ENCODE assay signal across 15 cellular contexts in the genomic region with DNA sequence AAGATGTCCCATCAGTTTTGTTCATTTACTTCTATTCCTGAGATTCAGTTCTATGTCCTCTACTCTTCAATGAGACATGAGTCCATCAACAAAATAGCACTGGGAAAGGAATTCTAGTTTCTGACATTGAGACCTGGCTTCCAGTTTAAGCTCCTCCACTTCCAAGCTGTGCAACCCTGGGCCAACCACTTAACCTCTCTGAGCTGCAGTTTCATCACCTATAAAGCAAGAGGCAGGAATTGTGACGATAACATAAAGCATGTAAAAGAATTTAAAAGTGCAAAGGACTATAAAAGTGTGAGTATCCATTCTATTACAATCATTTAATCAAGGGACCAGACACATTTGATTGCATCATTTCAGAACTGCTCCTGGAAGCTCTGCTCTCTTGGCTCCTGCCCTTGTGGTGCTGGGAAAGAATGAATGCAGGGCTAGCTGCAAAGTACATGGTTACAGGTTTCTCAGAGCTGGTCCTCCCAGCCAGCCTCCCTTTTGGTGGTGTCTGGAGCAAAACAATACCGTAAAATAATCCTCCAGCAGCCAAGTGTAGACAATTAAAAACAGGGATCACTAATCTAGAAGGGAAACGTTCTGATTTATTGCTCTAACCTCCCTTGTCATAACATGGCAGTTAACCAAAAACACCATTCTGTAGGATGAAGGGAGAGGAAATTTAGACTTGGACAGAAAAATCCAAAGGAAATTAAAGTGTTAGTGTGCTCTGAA.
DNase-seq lines count a peak whose midpoint lies in the region; ATAC-seq, FAIRE-seq and TF ChIP-seq lines count a peak whose summit lies in the region.
"Had no signal": no experiment of that assay in that cellular context is flagged by ENCODE, and none has a peak within 500 bp of the region (broad histone marks: within the 10 kb centered on the region; RNA-seq: fewer than 3 reads in every experiment).

No MANE protein-coding gene starts in this region.

- DNase-seq in GM23248, result peak; percentile 65
- peak; percentile 59 for DNase-seq in choroid plexus epithelial cell (ENCODE audit: low read depth)
- DNase-seq in HepG2 (ENCODE audit: low spot score), result no peak
- DNase-seq in stomach, result no peak
- DNase-seq in upper lobe of left lung, result no peak
- DNase-seq in endodermal cell, result no peak
- no peak for DNase-seq in activated CD4-positive, alpha-beta T cell treated with anti-CD3 and anti-CD28 coated beads, Interleukin-2, amount 10 ng/mL, durations not matched to agents 24 days and 14 days
- DNase-seq: activated CD4-positive, alpha-beta T cell treated with anti-CD3 and anti-CD28 coated beads for 36 hours; activated naive CD8-positive, alpha-beta T cell treated with anti-CD3 and anti-CD28 coated beads, Interleukin-2, amount 50 U/mL, for 24 hours; activated T-cell treated with anti-CD3 and anti-CD28 coated beads, Interleukin-2, amount 50 U/mL, for 4 hours; CD4-positive, alpha-beta memory T cell; stimulated activated CD4-positive, alpha-beta T cell treated with anti-CD3 and anti-CD28 coated beads, Interleukin-1b, Interleukin-23, amount 100 ng/mL, for 48 hours had no signal

- WGBS in GM23248 (ENCODE audit: low coverage in 1 of 2, low lambda C conversion rate in 2 of 2, missing lambda C conversion rate in 2 of 2), 2 experiments, result 17 to 22% methylated on average over 3 of the region's 3 CpGs
- WGBS in HepG2 (ENCODE audit: low lambda C conversion rate), result 90% methylated on average over 3 of the region's 3 CpGs
- 58 to 75% (median 67%) methylated on average over 3 of the region's 3 CpGs for WGBS in stomach, 5 donors
- WGBS in upper lobe of left lung, 2 donors, result 57 to 70% methylated on average over 3 of the region's 3 CpGs
- 76% methylated on average over 3 of the region's 3 CpGs; no CpG with 5 or more reads in 1 of the 2 experiments for WGBS in endodermal cell (ENCODE audit: insufficient coverage in 1 of 2, insufficient read length in 1 of 2), 2 experiments

- no peak overlapping the region for H3K27ac Mint-ChIP-seq in endodermal cell
- no peak overlapping the region for H3K27ac Mint-ChIP-seq in activated CD4-positive, alpha-beta T cell treated with anti-CD3 and anti-CD28 coated beads, Interleukin-2, amount 10 ng/mL, durations not matched to agents 24 days and 14 days
- H3K27ac Mint-ChIP-seq: activated CD4-positive, alpha-beta T cell treated with anti-CD3 and anti-CD28 coated beads for 36 hours; activated naive CD8-positive, alpha-beta T cell treated with anti-CD3 and anti-CD28 coated beads, Interleukin-2, amount 50 U/mL, for 24 hours; CD4-positive, alpha-beta memory T cell had no signal

- BruUV-seq in HepG2 (replicated peaks; lab: Mats Ljungman, UMichigan), result TSS peak; percentile 40

- H3K27me3 ChIP-seq in GM23248 (replicated peaks; ENCODE audit: insufficient read depth) (no peaks in the 10 kb centered on the region), HepG2 (ENCODE audit: control insufficient read depth in 1 of 2, insufficient read depth in 2 of 2, low read length in 2 of 2) (no peaks in the 10 kb centered on the region), stomach (no peaks in the 10 kb centered on the region), upper lobe of left lung (no peaks in the 10 kb centered on the region), endodermal cell (ENCODE audit: control insufficient read depth, insufficient read depth, low read length, poor library complexity, severe bottlenecking) (no peaks in the 10 kb centered on the region)

- peaks cover 52% of the 10 kb centered on the region for H3F3A ChIP-seq in GM23248 (ENCODE audit: insufficient read depth)

- TF ChIP-seq POLR2A in HepG2 (IDR thresholded peaks at IDR 0.05; ENCODE audit: insufficient read depth in 1 of 2, low read depth in 2 of 2, low read length in 2 of 2) (no peak), stomach (IDR thresholded peaks at IDR 0.05) (no peak), upper lobe of left lung (IDR thresholded peaks at IDR 0.05) (no peak)

- H3K4me2 ChIP-seq in GM23248 (ENCODE audit: unreplicated experiment), result peak overlapping the region; percentile 21
- no peak overlapping the region for H3K4me2 ChIP-seq in HepG2 (ENCODE audit: low read depth, low read length)

- H3K9me3 Mint-ChIP-seq in endodermal cell, result peaks cover 27% of the 10 kb centered on the region
- no peaks in the 10 kb centered on the region for H3K9me3 Mint-ChIP-seq in activated CD4-positive, alpha-beta T cell treated with anti-CD3 and anti-CD28 coated beads, Interleukin-2, amount 10 ng/mL, durations not matched to agents 24 days and 14 days
- H3K9me3 Mint-ChIP-seq: activated naive CD8-positive, alpha-beta T cell treated with anti-CD3 and anti-CD28 coated beads, Interleukin-2, amount 50 U/mL, for 24 hours; activated T-cell treated with anti-CD3 and anti-CD28 coated beads, Interleukin-2, amount 50 U/mL, for 4 hours; CD4-positive, alpha-beta memory T cell had no signal

- H3K9me2 ChIP-seq in GM23248 (ENCODE audit: insufficient read depth), result no peaks in the 10 kb centered on the region

- peaks cover 59% of the 10 kb centered on the region for H3K36me3 Mint-ChIP-seq in endodermal cell (ENCODE audit: low read depth)
- peaks cover 26% of the 10 kb centered on the region for H3K36me3 Mint-ChIP-seq in activated CD4-positive, alpha-beta T cell treated with anti-CD3 and anti-CD28 coated beads, Interleukin-2, amount 10 ng/mL, durations not matched to agents 24 days and 14 days (ENCODE audit: low read depth)

- no peaks in the 10 kb centered on the region; the same call in 1 of the 2 replicates for H3K36me3 ChIP-seq in GM23248 (ENCODE audit: low read depth)
- peaks cover 11 to 27% of the 10 kb centered on the region in 2 experiments; a peak in 4 of 5 replicates for H3K36me3 ChIP-seq in HepG2 (replicated peaks in 1 of 2; ENCODE audit: control insufficient read depth in 1 of 2, insufficient read depth in 2 of 2, low read length in 2 of 2)
- H3K36me3 ChIP-seq in stomach, result peaks cover 10 to 56% (median 48%) of the 10 kb centered on the region in 4 donors
- peaks cover 0 to 25% (median 3%) of the 10 kb centered on the region in 4 donors for H3K36me3 ChIP-seq in upper lobe of left lung
- peaks cover 37% of the 10 kb centered on the region for H3K36me3 ChIP-seq in endodermal cell (ENCODE audit: control insufficient read depth, insufficient read depth, low read length)
- H3K36me3 ChIP-seq: prostate gland had no signal

- H4K20me1 ChIP-seq in GM23248 (ENCODE audit: insufficient read depth), result no peaks in the 10 kb centered on the region
- H4K20me1 ChIP-seq in HepG2 (ENCODE audit: insufficient read depth, low read length), result no peaks in the 10 kb centered on the region

- CTCF ChIA-PET in HepG2 (lab: Yijun Ruan, JAX; ENCODE audit: low intra/inter-chr PET ratio, low total read pairs), result no interaction called here

- H2AFZ ChIP-seq in GM23248, result no peak overlapping the region
- H2AFZ ChIP-seq in HepG2 (ENCODE audit: low read length), result no peak overlapping the region

- no peaks in the 10 kb centered on the region for H3K4me1 Mint-ChIP-seq in endodermal cell
- peaks cover 3% of the 10 kb centered on the region for H3K4me1 Mint-ChIP-seq in activated CD4-positive, alpha-beta T cell treated with anti-CD3 and anti-CD28 coated beads, Interleukin-2, amount 10 ng/mL, durations not matched to agents 24 days and 14 days
- H3K4me1 Mint-ChIP-seq: CD4-positive, alpha-beta memory T cell had no signal

- H3K4me3 ChIP-seq in GM23248 (no peak overlapping the region), choroid plexus epithelial cell (ENCODE audit: low read depth, low read length) (no peak overlapping the region), HepG2 (replicated peaks in 1 of 3; ENCODE audit: insufficient read depth in 1 of 3, low read depth in 2 of 3, low read length in 3 of 3) (no peak overlapping the region), stomach (no peak overlapping the region), upper lobe of left lung (no peak overlapping the region), endodermal cell (ENCODE audit: low read length) (no peak overlapping the region)
- H3K4me3 ChIP-seq: prostate gland had no signal

- H3K4me3 Mint-ChIP-seq in endodermal cell, result no peak overlapping the region
- no peak overlapping the region for H3K4me3 Mint-ChIP-seq in activated CD4-positive, alpha-beta T cell treated with anti-CD3 and anti-CD28 coated beads, Interleukin-2, amount 10 ng/mL, durations not matched to agents 24 days and 14 days
- H3K4me3 Mint-ChIP-seq: activated CD4-positive, alpha-beta T cell treated with anti-CD3 and anti-CD28 coated beads for 36 hours; activated naive CD8-positive, alpha-beta T cell treated with anti-CD3 and anti-CD28 coated beads, Interleukin-2, amount 50 U/mL, for 24 hours; activated T-cell treated with anti-CD3 and anti-CD28 coated beads, Interleukin-2, amount 50 U/mL, for 4 hours; CD4-positive, alpha-beta memory T cell had no signal

- in situ Hi-C loops in GM23248 (cut with MboI), result no loop called here
- in situ Hi-C loops in HepG2 (cut with HindIII; ENCODE audit: extremely low pct_ligation_motif_present, low pct_unique_long_range_greater_than_20kb), result no loop called here

- intact Hi-C loops in HepG2 (cut with micrococcal nuclease; ENCODE audit: unreplicated experiment), result no loop called here
- intact Hi-C loops in stomach (cut with DNase I; ENCODE audit: low total_unique reads), result no loop called here
- intact Hi-C loops in activated CD4-positive, alpha-beta T cell treated with anti-CD3 and anti-CD28 coated beads, Interleukin-2, amount 10 ng/mL, durations not matched to agents 24 days and 14 days (cut with micrococcal nuclease), result no loop called here

- POLR2A ChIA-PET in HepG2 (lab: Yijun Ruan, JAX), result no interaction called here

- H3K27ac ChIP-seq in GM23248, result peak overlapping the region; percentile 57
- no peak overlapping the region for H3K27ac ChIP-seq in HepG2 (ENCODE audit: extremely low read length, insufficient read depth, low read length)
- H3K27ac ChIP-seq in stomach, result peak overlapping the region in 4 of 5 donors; percentile 59 to 70 (median 61)
- H3K27ac ChIP-seq in upper lobe of left lung, result peak overlapping the region in 2 of 4 donors; percentile 3 to 44
- H3K27ac ChIP-seq in endodermal cell (ENCODE audit: low read depth, low read length), result no peak overlapping the region
- H3K27ac ChIP-seq: prostate gland had no signal

- H3K9me3 ChIP-seq in GM23248 (ENCODE audit: low read depth), result no peaks in the 10 kb centered on the region
- H3K9me3 ChIP-seq in HepG2 (ENCODE audit: low read length), result no peaks in the 10 kb centered on the region
- no peaks in the 10 kb centered on the region for H3K9me3 ChIP-seq in stomach
- no peaks in the 10 kb centered on the region for H3K9me3 ChIP-seq in upper lobe of left lung
- H3K9me3 ChIP-seq in endodermal cell (ENCODE audit: control insufficient read depth, low read length), result peaks cover 18% of the 10 kb centered on the region
- H3K9me3 ChIP-seq: prostate gland had no signal

- no peak for TF ChIP-seq EP300 in HepG2 (IDR thresholded peaks at IDR 0.05; ENCODE audit: low read depth in 2 of 2, low read length in 2 of 2)
- TF ChIP-seq EP300 in HepG2 (CRISPR knock-in tag; IDR thresholded peaks at IDR 0.05; ENCODE audit: borderline replicate concordance), result no peak
- no peak for TF ChIP-seq EP300 in stomach (IDR thresholded peaks at IDR 0.05)
- no peak for TF ChIP-seq EP300 in upper lobe of left lung (IDR thresholded peaks at IDR 0.05)

- TF ChIP-seq RAD21 in HepG2 (CRISPR knock-in tag; IDR thresholded peaks at IDR 0.05), result no peak

- no peak for ATAC-seq in HepG2
- no peak for ATAC-seq in HG02798 (IDR thresholded peaks at IDR 0.05; ENCODE audit: poor library complexity, unreplicated experiment)
- ATAC-seq in upper lobe of left lung (ENCODE audit: low FRiP score in 2 of 2), result no peak
- ATAC-seq: activated CD4-positive, alpha-beta T cell treated with anti-CD3 and anti-CD28 coated beads for 36 hours; activated naive CD8-positive, alpha-beta T cell treated with anti-CD3 and anti-CD28 coated beads, Interleukin-2, amount 50 U/mL, for 24 hours; activated T-cell treated with anti-CD3 and anti-CD28 coated beads, Interleukin-2, amount 50 U/mL, for 4 hours had no signal

- H3K79me2 ChIP-seq in GM23248 (ENCODE audit: insufficient read depth) (no peaks in the 10 kb centered on the region), HepG2 (ENCODE audit: insufficient read depth, low read length) (no peaks in the 10 kb centered on the region)

- H3K9ac ChIP-seq in GM23248 (peak overlapping the region; percentile 39), HepG2 (ENCODE audit: insufficient read depth, low read depth, low read length) (no peak overlapping the region), endodermal cell (ENCODE audit: extremely low read depth, low read length, poor library complexity, severe bottlenecking) (no peak overlapping the region)

- TF ChIP-seq CTCF in choroid plexus epithelial cell (conservative IDR thresholded peaks at IDR 0.05; ENCODE audit: low read depth, low read length) (no peak), HepG2 (CRISPR knock-in tag; IDR thresholded peaks at IDR 0.05) (no peak), stomach (IDR thresholded peaks at IDR 0.05) (no peak), upper lobe of left lung (IDR thresholded peaks at IDR 0.05) (no peak), endodermal cell (conservative IDR thresholded peaks at IDR 0.05) (no peak)

- FAIRE-seq in HepG2 (lab: Jason Lieb, UNC), result no peak
- FAIRE-seq: islet of Langerhans had no signal

- no peaks in the 10 kb centered on the region for H3K27me3 Mint-ChIP-seq in endodermal cell (ENCODE audit: insufficient read depth)
- H3K27me3 Mint-ChIP-seq in activated CD4-positive, alpha-beta T cell treated with anti-CD3 and anti-CD28 coated beads, Interleukin-2, amount 10 ng/mL, durations not matched to agents 24 days and 14 days, result no peaks in the 10 kb centered on the region
- H3K27me3 Mint-ChIP-seq: activated CD4-positive, alpha-beta T cell treated with anti-CD3 and anti-CD28 coated beads for 36 hours; activated naive CD8-positive, alpha-beta T cell treated with anti-CD3 and anti-CD28 coated beads, Interleukin-2, amount 50 U/mL, for 24 hours; CD4-positive, alpha-beta memory T cell had no signal

- peaks cover 33% of the 10 kb centered on the region for H3K4me1 ChIP-seq in GM23248 (ENCODE audit: insufficient read depth)
- no peaks in the 10 kb centered on the region for H3K4me1 ChIP-seq in HepG2 (ENCODE audit: insufficient read depth, low read length)
- peaks cover 0 to 41% (median 12%) of the 10 kb centered on the region in 4 donors for H3K4me1 ChIP-seq in stomach
- H3K4me1 ChIP-seq in upper lobe of left lung, result peaks cover 4 to 21% (median 12%) of the 10 kb centered on the region in 4 donors
- no peaks in the 10 kb centered on the region for H3K4me1 ChIP-seq in endodermal cell (ENCODE audit: control insufficient read depth, insufficient read depth, low read length)
- H3K4me1 ChIP-seq: prostate gland had no signal

Comparison
In these comparisons a context has a peak if more than half of its experiments do, and no peak if none do; other contexts are left out.
1. DNase-seq: peak in GM23248 (single experiment) and choroid plexus epithelial cell (single experiment); none in HepG2 (single experiment), stomach (single experiment), upper lobe of left lung (0 of 2), endodermal cell (single experiment) and activated CD4-positive, alpha-beta T cell treated with anti-CD3 and anti-CD28 coated beads, Interleukin-2, amount 10 ng/mL, durations not matched to agents 24 days and 14 days (single experiment).
2. H3K27ac ChIP-seq: peak in GM23248 (single experiment) and stomach (4 of 5); none in HepG2 (single experiment) and endodermal cell (single experiment).